8 cellular contexts compared by ENCODE assay signal in the genomic region with DNA sequence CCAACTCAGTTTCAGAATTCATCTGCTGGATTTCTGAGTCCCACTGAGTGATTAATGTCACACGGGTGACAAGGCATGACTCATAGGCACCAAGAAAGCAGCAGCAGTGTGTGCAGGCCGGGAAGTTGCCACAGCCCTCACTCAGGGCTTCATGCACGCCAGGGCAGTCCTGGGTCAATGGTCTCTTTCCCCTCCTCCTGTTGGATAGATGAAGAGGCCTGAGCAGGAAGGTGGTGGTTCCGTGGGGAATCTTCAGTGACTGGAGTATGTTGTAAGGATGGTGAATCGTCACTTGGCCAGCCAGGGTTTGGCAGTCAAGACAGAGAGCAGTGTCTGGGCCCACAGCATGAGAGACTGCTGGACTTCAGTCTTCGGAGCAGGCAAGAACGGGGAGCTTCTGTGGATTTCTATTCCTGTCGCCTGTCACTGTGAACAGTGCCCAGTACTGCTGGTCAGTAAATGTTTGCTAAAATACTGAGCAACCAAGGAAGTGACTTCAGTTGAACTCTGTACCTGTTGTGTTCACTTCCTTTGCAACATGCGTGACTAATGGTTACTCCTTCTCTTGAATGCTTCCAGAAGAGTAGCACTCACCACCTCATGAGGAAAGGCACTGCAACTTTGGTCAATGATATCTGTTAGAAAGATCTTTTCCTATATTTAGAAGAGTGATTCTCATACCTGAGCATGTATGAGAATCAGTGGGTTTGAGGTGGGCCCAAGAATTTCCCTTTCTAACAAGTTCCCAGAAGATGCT.
DNase-seq lines count a peak whose midpoint lies in the region; ATAC-seq and TF ChIP-seq lines count a peak whose summit lies in the region.

No MANE protein-coding gene starts in this region.

- no peak for DNase-seq in AG04450 (ENCODE audit: low read depth, low spot score)
- DNase-seq in HL-60 (ENCODE audit: low read depth in 1 of 2, low spot score in 1 of 2) = peak; percentile 79 to 90
- peak; percentile 36 for DNase-seq in activated CD8-positive, alpha-beta T cell treated with anti-CD3 and anti-CD28 coated beads for 36 hours
- peak; percentile 89 for DNase-seq in cardiac septum (ENCODE audit: low spot score)
- DNase-seq in stimulated activated CD8-positive, alpha-beta memory T cell treated with anti-CD3 and anti-CD28 coated beads, Interleukin-4, amount 100 ng/mL, for 48 hours = peak; percentile 61
- no peak for DNase-seq in NCI-H2227 treated with DMSO at 0.1 percent for 48 hours (lab: John Stamatoyannopoulos, UW)

- POLR2A ChIA-PET in AG04450 (lab: Yijun Ruan, JAX) = no interaction called here
- POLR2A ChIA-PET in activated CD8-positive, alpha-beta T cell treated with anti-CD3 and anti-CD28 coated beads for 36 hours (lab: Charles Lee) = no interaction called here

- H3K4me3 Mint-ChIP-seq in activated CD8-positive, alpha-beta T cell treated with anti-CD3 and anti-CD28 coated beads for 36 hours = no peak overlapping the region

- H3K27ac Mint-ChIP-seq in activated CD8-positive, alpha-beta T cell treated with anti-CD3 and anti-CD28 coated beads for 36 hours = no peak overlapping the region

- H3K27ac ChIP-seq in AG04450 (ENCODE audit: low read depth, low read length) (peak overlapping the region; percentile 65), HL-60 (replicated peaks) (peak overlapping the region; percentile 83)

- ATAC-seq in GM18873 (IDR thresholded peaks at IDR 0.05; ENCODE audit: low FRiP score, unreplicated experiment) = peak; percentile 67
- ATAC-seq in activated CD8-positive, alpha-beta T cell treated with anti-CD3 and anti-CD28 coated beads for 36 hours = peak; percentile 82
- ATAC-seq in GM21367 (IDR thresholded peaks at IDR 0.05; ENCODE audit: unreplicated experiment) = no peak

- no peaks in the 10 kb centered on the region for H3K27me3 Mint-ChIP-seq in activated CD8-positive, alpha-beta T cell treated with anti-CD3 and anti-CD28 coated beads for 36 hours

- H3K36me3 Mint-ChIP-seq in activated CD8-positive, alpha-beta T cell treated with anti-CD3 and anti-CD28 coated beads for 36 hours (ENCODE audit: low read depth) = no peaks in the 10 kb centered on the region

- TF ChIP-seq CTCF in AG04450 (IDR thresholded peaks at IDR 0.05; ENCODE audit: low read depth, low read length) (no peak), HL-60 (IDR thresholded peaks at IDR 0.05; ENCODE audit: insufficient read depth, low read length) (no peak)
- no peak for TF ChIP-seq CTCF in activated CD8-positive, alpha-beta T cell treated with anti-CD3 and anti-CD28 coated beads for 36 hours (IDR thresholded peaks at IDR 0.05)

- peaks cover 12% of the 10 kb centered on the region for H3K4me1 Mint-ChIP-seq in activated CD8-positive, alpha-beta T cell treated with anti-CD3 and anti-CD28 coated beads for 36 hours (ENCODE audit: low read depth)

- no peaks in the 10 kb centered on the region for H3K27me3 ChIP-seq in AG04450 (ENCODE audit: control insufficient read depth, insufficient read depth, low read length)
- no peaks in the 10 kb centered on the region for H3K27me3 ChIP-seq in HL-60 (ENCODE audit: insufficient read depth, poor library complexity, severe bottlenecking)

- CTCF ChIA-PET in AG04450 (lab: Charles Lee) = interaction anchor here (1.2 to 1.4 kb wide), 2 partner anchors 8 to 81 kb away, joined by 3 to 5 read pairs; no protein-coding TSS in a partner anchor
- CTCF ChIA-PET in activated CD8-positive, alpha-beta T cell treated with anti-CD3 and anti-CD28 coated beads for 36 hours (lab: Charles Lee) = no interaction called here

- H3K4me3 ChIP-seq in AG04450 (ENCODE audit: low read depth, low read length) = no peak overlapping the region
- H3K4me3 ChIP-seq in HL-60 (replicated peaks; ENCODE audit: insufficient read depth, low read length) = no peak overlapping the region

- no peaks in the 10 kb centered on the region for H3K9me3 Mint-ChIP-seq in activated CD8-positive, alpha-beta T cell treated with anti-CD3 and anti-CD28 coated beads for 36 hours

- intact Hi-C loops in activated CD8-positive, alpha-beta T cell treated with anti-CD3 and anti-CD28 coated beads for 36 hours (cut with micrococcal nuclease) = no loop called here
- intact Hi-C loops in cardiac septum (cut with DNase I) = loop anchor here (10.0 kb wide), 1 partner anchor 197 kb away; no protein-coding TSS in a partner anchor

- H3K9me3 ChIP-seq in AG04450 (ENCODE audit: control insufficient read depth, insufficient read depth, low read length) = 0 out of 2 replicates have a peak, but pooled peaks cover 2% of the 10 kb centered on the region

Comparison
In these comparisons a context has a peak if more than half of its experiments do, and no peak if none do; other contexts are left out.
1. DNase-seq: peak in HL-60 (2 of 2), activated CD8-positive, alpha-beta T cell treated with anti-CD3 and anti-CD28 coated beads for 36 hours (single experiment), cardiac septum (single experiment) and stimulated activated CD8-positive, alpha-beta memory T cell treated with anti-CD3 and anti-CD28 coated beads, Interleukin-4, amount 100 ng/mL, for 48 hours (single experiment); none in AG04450 (single experiment) and NCI-H2227 treated with DMSO at 0.1 percent for 48 hours (single experiment).